In the genomic region with DNA sequence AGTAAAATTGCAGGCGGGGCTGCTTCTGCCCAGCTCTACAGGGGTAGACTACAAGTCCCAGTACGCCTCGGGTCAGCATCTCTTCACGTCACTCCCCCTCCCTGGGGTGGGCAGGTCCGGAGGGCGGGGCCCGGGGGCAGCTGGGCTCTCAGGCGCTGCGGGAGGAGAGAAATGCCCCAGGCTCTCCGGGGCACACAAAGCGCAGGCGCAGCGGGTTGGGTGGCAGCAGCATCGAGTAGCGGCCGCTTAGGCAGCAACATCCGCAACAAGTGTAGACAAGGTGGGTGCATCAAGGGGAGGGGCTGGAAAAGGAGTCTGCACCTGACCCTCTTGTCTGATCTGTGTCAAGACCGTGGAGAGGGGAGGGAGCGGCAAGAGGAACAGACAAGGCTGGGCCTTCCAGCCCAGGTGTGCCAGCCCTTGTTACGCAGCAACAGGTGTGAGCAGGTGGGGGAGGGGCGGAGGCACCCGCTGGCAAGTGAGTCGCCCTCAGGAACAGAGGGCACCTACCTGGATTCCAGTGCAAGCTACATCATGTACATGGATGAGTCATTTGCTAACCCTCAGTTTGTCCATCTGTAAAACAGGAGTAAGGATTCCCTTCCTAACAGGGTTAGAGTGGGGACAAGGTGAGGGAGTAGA, we compare ENCODE assay signal across 8 cellular contexts. TPM values are rescaled to one million over a fixed set of nuclear protein-coding genes. Genes with fewer than 3 reads are reported as not detected.
A peak's percentile ranks its signal among the peaks of the same experiment; 100 is the strongest.
DNase-seq lines count a peak whose midpoint lies in the region; ATAC-seq and TF ChIP-seq lines count a peak whose summit lies in the region.

No MANE protein-coding gene starts in this region.

- peak overlapping the region in 1 of 2 donors; percentile 26 for H3K4me3 ChIP-seq in cardiac fibroblast (replicated peaks in 1 of 2; ENCODE audit: low read depth in 2 of 2, low read length in 2 of 2)

- POLR2A ChIA-PET in GM10248 (lab: Yijun Ruan, JAX), result no interaction called here

- peak; percentile 45 for ATAC-seq in HG03025 (IDR thresholded peaks at IDR 0.05; ENCODE audit: low FRiP score, unreplicated experiment)
- peak; percentile 99 to 100 for ATAC-seq in activated CD4-positive, CD25-positive, alpha-beta regulatory T cell treated with anti-CD3 and anti-CD28 coated beads, Interleukin-2, amount 50 U/mL, for 24 hours

- DNase-seq in GM10248 (ENCODE audit: extremely low spot score) (peak; percentile 91), NCI-H2171 treated with DMSO at 0.1 percent for 48 hours (lab: John Stamatoyannopoulos, UW) (peak; percentile 92), cardiac fibroblast (ENCODE audit: low read depth in 2 of 2) (peak; percentile 73 to 88), iris pigment epithelial cell (ENCODE audit: low read depth) (peak; percentile 81), H4 (ENCODE audit: low spot score) (no peak)
- DNase-seq in stimulated activated CD4-positive, alpha-beta T cell treated with anti-CD3 and anti-CD28 coated beads, Interleukin-15, amount 100 ng/mL, for 1 hour (ENCODE audit: low read depth in 1 of 2, low spot score in 1 of 2), result peak; percentile 84 to 89

- CTCF ChIA-PET in GM10248 (lab: Yijun Ruan, JAX), result interaction anchor here (1.0 to 7.5 kb wide), 6 partner anchors 13 to 296 kb away, joined by 3 to 75 read pairs (median 6); no protein-coding TSS in a partner anchor

- no peak for TF ChIP-seq CTCF in GM10248 (IDR thresholded peaks at IDR 0.05; ENCODE audit: control extremely low read depth, extremely low read depth, low read depth, missing control alignments)
- TF ChIP-seq CTCF in cardiac fibroblast (IDR thresholded peaks at IDR 0.05; ENCODE audit: low read depth, low read length), result no peak

RNA-seq across cellular contexts. Expression of a gene that starts 1.2 kb away (rescaled TPM):
- 0.10 TPM in 1 of 2 replicates, not detected in the other for total RNA-seq in H4 (2014; rRNA removed; shearing (Covaris generic))

RNA-seq across cellular contexts. Expression of a gene that starts 49.7 kb away (rescaled TPM):
- 8.9 and 14.6 TPM in 2 replicates for total RNA-seq in H4 (2014; rRNA removed; shearing (Covaris generic))
